Comparison of ENCODE assay signal across 8 cellular contexts in genomic region chr19:48362716-48363499, GRCh38. TPM values are rescaled to one million over a fixed set of nuclear protein-coding genes. Genes with fewer than 3 reads are reported as not detected.
DNase-seq lines count a peak whose midpoint lies in the region; ATAC-seq and TF ChIP-seq lines count a peak whose summit lies in the region.

No MANE protein-coding gene starts in this region.

- H4K20me1 ChIP-seq in SU-DHL-6 (ENCODE audit: low read depth, low read length) (no peaks in the 10 kb centered on the region), osteoblast (ENCODE audit: insufficient read depth, low read length) (no peaks in the 10 kb centered on the region)

- peak overlapping the region; percentile 70 for H3K4me3 ChIP-seq in GM06990 (replicated peaks; ENCODE audit: low read depth, low read length)
- H3K4me3 ChIP-seq in SU-DHL-6 (ENCODE audit: insufficient read depth, low read length, poor library complexity, severe bottlenecking), result peak overlapping the region; percentile 68
- peak overlapping the region; percentile 81 for H3K4me3 ChIP-seq in osteoblast (ENCODE audit: insufficient read depth, low read length)
- H3K4me3 ChIP-seq in thoracic aorta, result peak overlapping the region; percentile 82

- ATAC-seq in HG02623 (IDR thresholded peaks at IDR 0.05; ENCODE audit: unreplicated experiment), result peak; percentile 41
- ATAC-seq in thoracic aorta (ENCODE audit: insufficient number of reproducible peaks, low FRiP score, low read depth), result peak; percentile 63

- H3K27ac ChIP-seq in SU-DHL-6 (ENCODE audit: low read depth, low read length), result peak overlapping the region; percentile 81
- peak overlapping the region; percentile 82 for H3K27ac ChIP-seq in osteoblast (ENCODE audit: low read depth, low read length)
- peak overlapping the region; percentile 91 to 98 for H3K27ac ChIP-seq in thoracic aorta

- H3K9me2 ChIP-seq in SU-DHL-6 (replicated peaks; ENCODE audit: insufficient read depth, low read length), result no peaks in the 10 kb centered on the region

- H3K4me2 ChIP-seq in SU-DHL-6 (ENCODE audit: low read depth, low read length, poor library complexity, severe bottlenecking) (peak overlapping the region; percentile 86), osteoblast (ENCODE audit: insufficient read depth, low read length) (peak overlapping the region; percentile 99)

- H3F3A ChIP-seq in SU-DHL-6 (ENCODE audit: insufficient read depth), result peaks cover 4% of the 10 kb centered on the region; the same call in 1 of the 2 replicates

- H3K9ac ChIP-seq in SU-DHL-6 (ENCODE audit: low read length), result peak overlapping the region; percentile 88

- H3K36me3 ChIP-seq in GM06990 (ENCODE audit: control insufficient read depth, insufficient read depth, low read length) (no peaks in the 10 kb centered on the region), SU-DHL-6 (ENCODE audit: low read length) (no peaks in the 10 kb centered on the region), osteoblast (ENCODE audit: insufficient read depth, low read length) (no peaks in the 10 kb centered on the region), thoracic aorta (no peaks in the 10 kb centered on the region)

- H3K9me3 ChIP-seq in SU-DHL-6 (ENCODE audit: insufficient read depth, low read length), result no peaks in the 10 kb centered on the region
- no peaks in the 10 kb centered on the region for H3K9me3 ChIP-seq in osteoblast (ENCODE audit: low read depth, low read length)
- H3K9me3 ChIP-seq in thoracic aorta, result no peaks in the 10 kb centered on the region

- peak; percentile 88 for DNase-seq in GM06990 (ENCODE audit: extremely low read depth, insufficient read length)
- DNase-seq in NCI-H1105 treated with DMSO at 0.1 percent for 48 hours (lab: John Stamatoyannopoulos, UW), result peak; percentile 97
- peak; percentile 69 for DNase-seq in activated naive CD8-positive, alpha-beta T cell treated with anti-CD3 and anti-CD28 coated beads, Interleukin-2, amount 50 U/mL, for 16 hours (ENCODE audit: low read depth, low spot score)
- DNase-seq in head of caudate nucleus, result peak; percentile 95 to 100 (median 99)
- DNase-seq in osteoblast (ENCODE audit: insufficient read length, low spot score, missing footprints), result peak; percentile 99
- DNase-seq in thoracic aorta (ENCODE audit: low spot score), result peak; percentile 81

- H3K27me3 ChIP-seq in GM06990 (replicated peaks; ENCODE audit: control insufficient read depth, insufficient read depth, low read length) (no peaks in the 10 kb centered on the region), SU-DHL-6 (ENCODE audit: low read length) (no peaks in the 10 kb centered on the region), osteoblast (ENCODE audit: insufficient read depth, low read length) (no peaks in the 10 kb centered on the region), thoracic aorta (replicated peaks; ENCODE audit: insufficient read depth) (no peaks in the 10 kb centered on the region)

- H3K4me1 ChIP-seq in osteoblast (ENCODE audit: insufficient read depth, low read length) (peaks cover 8% of the 10 kb centered on the region), thoracic aorta (ENCODE audit: control insufficient read depth in 1 of 2, low read depth in 2 of 2) (peaks cover 0 to 4% of the 10 kb centered on the region in 2 donors)

- intact Hi-C loops in head of caudate nucleus (cut with DNase I), result loop anchor here (5.0 kb wide), 1 partner anchor 36 kb away; the partner anchor contains the start of gene EMP3

- peak overlapping the region; percentile 39 for H2AFZ ChIP-seq in SU-DHL-6 (ENCODE audit: low read depth, low read length, severe bottlenecking)
- H2AFZ ChIP-seq in osteoblast (ENCODE audit: low read length), result peak overlapping the region; percentile 97

- TF ChIP-seq CTCF in GM06990 (IDR thresholded peaks at IDR 0.05; ENCODE audit: insufficient read depth, low read length, poor library complexity, severe bottlenecking), result no peak
- no peak for TF ChIP-seq CTCF in SU-DHL-6 (IDR thresholded peaks at IDR 0.05; ENCODE audit: insufficient read depth, low read length, poor library complexity, severe bottlenecking)
- no peak for TF ChIP-seq CTCF in osteoblast (IDR thresholded peaks at IDR 0.05; ENCODE audit: extremely low read depth, low read depth, low read length)
- no peak for TF ChIP-seq CTCF in thoracic aorta (IDR thresholded peaks at IDR 0.05)

- no peaks in the 10 kb centered on the region for H3K79me2 ChIP-seq in SU-DHL-6 (ENCODE audit: insufficient read depth, low read length)
- H3K79me2 ChIP-seq in osteoblast (ENCODE audit: insufficient read depth, low read length), result no peaks in the 10 kb centered on the region

RNA-seq across cellular contexts. Expression of gene TMEM143, which starts 0.8 kb away (rescaled TPM):
- total RNA-seq in osteoblast, result 4.3 and 4.7 TPM in 2 replicates
- 10 to 100 TPM in 1 of 2 donors, 1 to 10 TPM in 1; 6.3 to 18.4 TPM for total RNA-seq in thoracic aorta

RNA-seq across cellular contexts. Expression of gene SYNGR4, which starts 1.3 kb away (rescaled TPM):
- total RNA-seq in osteoblast (not detected in 2 replicates), thoracic aorta (not detected)

RNA-seq across cellular contexts. Expression of gene KDELR1, which starts 28.4 kb away (rescaled TPM):
- total RNA-seq in osteoblast (95.2 and 119 TPM in 2 replicates), thoracic aorta (10 to 100 TPM; 65.6 to 79.9 TPM)

RNA-seq across cellular contexts. Expression of gene GRIN2D, which starts 30.6 kb away (rescaled TPM):
- total RNA-seq in osteoblast (under 0.01 TPM in 2 replicates), thoracic aorta (under 1 TPM in 1 of 2 donors, not detected in 1; 0.68 TPM)

RNA-seq across cellular contexts. Expression of gene EMP3, which starts 37.6 kb away (rescaled TPM):
- total RNA-seq in osteoblast (185 and 216 TPM in 2 replicates), thoracic aorta (10 to 100 TPM; 61.7 to 95.7 TPM)

Comparison
In these comparisons a context has a peak if more than half of its experiments do, and no peak if none do; other contexts are left out.
1. Peak in every context shown above with its lines: DNase-seq, ATAC-seq, H3K4me3 ChIP-seq and H3K27ac ChIP-seq.